9 cellular contexts compared by ENCODE assay signal in the genomic region with DNA sequence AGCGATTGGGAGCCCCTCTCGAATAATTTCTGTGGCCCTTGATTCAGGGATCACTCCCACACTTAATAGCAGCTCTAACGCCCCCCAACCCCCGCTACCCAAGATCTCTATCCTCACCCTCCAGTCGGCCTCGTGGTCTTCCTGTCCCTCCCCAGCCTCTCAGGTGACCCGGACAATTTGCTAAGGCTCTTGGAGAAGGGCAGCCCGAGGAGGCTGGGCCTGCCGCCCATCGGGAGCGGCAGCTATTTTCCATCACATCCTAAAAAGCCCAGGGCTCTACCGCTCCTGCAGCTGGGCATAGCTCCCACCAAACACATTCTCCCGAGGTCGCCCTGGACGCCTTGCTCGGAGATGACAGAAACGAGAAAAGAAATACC. TPM values are rescaled to one million over a fixed set of nuclear protein-coding genes. Genes with fewer than 3 reads are reported as not detected.
A peak's percentile ranks its signal among the peaks of the same experiment; 100 is the strongest.
DNase-seq lines count a peak whose midpoint lies in the region; ATAC-seq and TF ChIP-seq lines count a peak whose summit lies in the region.
"Had no signal": no experiment of that assay in that cellular context is flagged by ENCODE, and none has a peak within 500 bp of the region (broad histone marks: within the 10 kb centered on the region; RNA-seq: fewer than 3 reads in every experiment).

No MANE protein-coding gene starts in this region.

- peaks cover 14% of the 10 kb centered on the region for H3K27me3 ChIP-seq in HL-60 (ENCODE audit: insufficient read depth, poor library complexity, severe bottlenecking)
- peaks cover 5% of the 10 kb centered on the region for H3K27me3 ChIP-seq in iPS-15b (ENCODE audit: control insufficient read depth, insufficient read depth, low read length)

- H3K4me3 ChIP-seq in HL-60 (replicated peaks; ENCODE audit: insufficient read depth, low read length) (peak overlapping the region; percentile 34), iPS-15b (ENCODE audit: low read depth, low read length) (peak overlapping the region; percentile 82), lower leg skin (ENCODE audit: low read depth, poor library complexity, severe bottlenecking) (no peak overlapping the region)

- 6 to 7% methylated on average over 17 of the region's 17 CpGs for WGBS in lower leg skin, 2 donors

- TF ChIP-seq CTCF in HL-60 (IDR thresholded peaks at IDR 0.05; ENCODE audit: insufficient read depth, low read length) (no peak), lower leg skin (IDR thresholded peaks at IDR 0.05) (no peak)

- intact Hi-C loops in lower leg skin (cut with DNase I; ENCODE audit: low total_unique reads): no loop called here

- DNase-seq in HL-60 (ENCODE audit: low read depth in 1 of 2, low spot score in 1 of 2): no peak
- no peak for DNase-seq in activated naive CD8-positive, alpha-beta T cell treated with anti-CD3 and anti-CD28 coated beads for 36 hours
- no peak for DNase-seq in stimulated activated effector memory CD8-positive, alpha-beta T cell treated with anti-CD3 and anti-CD28 coated beads, Interleukin-12 subunit alpha, Interleukin-12 subunit beta, amount 100 ng/mL, for 72 hours (ENCODE audit: low spot score in 2 of 2)
- no peak for DNase-seq in HK-2 (ENCODE audit: unreplicated experiment)
- DNase-seq in foreskin melanocyte: no peak
- no peak for DNase-seq in lower leg skin (ENCODE audit: low spot score in 2 of 2)

- H3K27me3 Mint-ChIP-seq in activated naive CD8-positive, alpha-beta T cell treated with anti-CD3 and anti-CD28 coated beads for 36 hours: peaks cover 45% of the 10 kb centered on the region

- TF ChIP-seq POLR2A in lower leg skin (IDR thresholded peaks at IDR 0.05): no peak

- H3K4me1 Mint-ChIP-seq in activated naive CD8-positive, alpha-beta T cell treated with anti-CD3 and anti-CD28 coated beads for 36 hours: peaks cover 13% of the 10 kb centered on the region
- peaks cover 27% of the 10 kb centered on the region for H3K4me1 Mint-ChIP-seq in stimulated activated effector memory CD8-positive, alpha-beta T cell treated with anti-CD3 and anti-CD28 coated beads, Interleukin-12 subunit alpha, Interleukin-12 subunit beta, amount 100 ng/mL, for 72 hours

- H3K9me3 Mint-ChIP-seq in activated naive CD8-positive, alpha-beta T cell treated with anti-CD3 and anti-CD28 coated beads for 36 hours: no peaks in the 10 kb centered on the region
- no peaks in the 10 kb centered on the region for H3K9me3 Mint-ChIP-seq in stimulated activated effector memory CD8-positive, alpha-beta T cell treated with anti-CD3 and anti-CD28 coated beads, Interleukin-12 subunit alpha, Interleukin-12 subunit beta, amount 100 ng/mL, for 72 hours

- peak overlapping the region; percentile 48 for H3K4me3 Mint-ChIP-seq in activated naive CD8-positive, alpha-beta T cell treated with anti-CD3 and anti-CD28 coated beads for 36 hours
- peak overlapping the region; percentile 78 for H3K4me3 Mint-ChIP-seq in stimulated activated effector memory CD8-positive, alpha-beta T cell treated with anti-CD3 and anti-CD28 coated beads, Interleukin-12 subunit alpha, Interleukin-12 subunit beta, amount 100 ng/mL, for 72 hours

- no peak overlapping the region for H3K27ac ChIP-seq in HL-60 (replicated peaks)

- no peaks in the 10 kb centered on the region for H3K9me3 ChIP-seq in iPS-15b (ENCODE audit: control insufficient read depth, insufficient read depth, low read length)

- H3K4me1 ChIP-seq in iPS-15b (ENCODE audit: control insufficient read depth, insufficient read depth, low read length): peaks cover 14% of the 10 kb centered on the region

- peak overlapping the region; percentile 16 for H3K9ac ChIP-seq in iPS-15b (ENCODE audit: low read depth, low read length)

- no peak for ATAC-seq in stimulated activated effector memory CD8-positive, alpha-beta T cell treated with anti-CD3 and anti-CD28 coated beads, Interleukin-12 subunit alpha, Interleukin-12 subunit beta, amount 100 ng/mL, for 72 hours
- no peak for ATAC-seq in GM18868 (IDR thresholded peaks at IDR 0.05; ENCODE audit: unreplicated experiment)

- no peaks in the 10 kb centered on the region for H3K36me3 ChIP-seq in iPS-15b (ENCODE audit: control insufficient read depth, insufficient read depth, low read length)

- no peak overlapping the region for H3K27ac Mint-ChIP-seq in activated naive CD8-positive, alpha-beta T cell treated with anti-CD3 and anti-CD28 coated beads for 36 hours
- no peak overlapping the region for H3K27ac Mint-ChIP-seq in stimulated activated effector memory CD8-positive, alpha-beta T cell treated with anti-CD3 and anti-CD28 coated beads, Interleukin-12 subunit alpha, Interleukin-12 subunit beta, amount 100 ng/mL, for 72 hours

- H3K36me3 Mint-ChIP-seq in activated naive CD8-positive, alpha-beta T cell treated with anti-CD3 and anti-CD28 coated beads for 36 hours: no peaks in the 10 kb centered on the region
- peaks cover 5% of the 10 kb centered on the region for H3K36me3 Mint-ChIP-seq in stimulated activated effector memory CD8-positive, alpha-beta T cell treated with anti-CD3 and anti-CD28 coated beads, Interleukin-12 subunit alpha, Interleukin-12 subunit beta, amount 100 ng/mL, for 72 hours

RNA-seq across cellular contexts. Expression of a gene that starts 12.0 kb away (rescaled TPM):
- 1 to 10 TPM; 4.2 to 4.7 TPM for total RNA-seq in activated naive CD8-positive, alpha-beta T cell treated with anti-CD3 and anti-CD28 coated beads for 36 hours
- 100 to 1,000 TPM in 1 of 4 donors, 10 to 100 TPM in 3; 63.0 to 110 (median 72.1) TPM for total RNA-seq in lower leg skin

RNA-seq across cellular contexts. Expression of a gene that starts 25.9 kb away (rescaled TPM):
- 10 to 100 TPM; 57.0 to 59.1 TPM for total RNA-seq in activated naive CD8-positive, alpha-beta T cell treated with anti-CD3 and anti-CD28 coated beads for 36 hours
- 100 to 1,000 TPM; 310 to 627 (median 401) TPM for total RNA-seq in lower leg skin

RNA-seq across cellular contexts. Expression of a gene that starts 57.9 kb away (rescaled TPM):
- total RNA-seq in activated naive CD8-positive, alpha-beta T cell treated with anti-CD3 and anti-CD28 coated beads for 36 hours: 1 to 10 TPM; 1.3 TPM
- 10 to 100 TPM; 12.1 to 34.2 (median 19.2) TPM for total RNA-seq in lower leg skin

RNA-seq across cellular contexts. Expression of a gene that starts 59.5 kb away (rescaled TPM):
- not detected for total RNA-seq in activated naive CD8-positive, alpha-beta T cell treated with anti-CD3 and anti-CD28 coated beads for 36 hours
- not detected for total RNA-seq in lower leg skin
- total RNA-seq: dermis blood vessel endothelial cell had no signal

Comparison
In these comparisons a context has a peak if more than half of its experiments do, and no peak if none do; other contexts are left out.
1. RNA of a gene that starts 12.0 kb away (total RNA-seq): 63.0 to 110 TPM in lower leg skin; 4.2 to 4.7 TPM in activated naive CD8-positive, alpha-beta T cell treated with anti-CD3 and anti-CD28 coated beads for 36 hours; every median in the first group is over 10 times any median in the second.
2. RNA of a gene that starts 25.9 kb away (total RNA-seq): 310 to 627 TPM in lower leg skin; 57.0 to 59.1 TPM in activated naive CD8-positive, alpha-beta T cell treated with anti-CD3 and anti-CD28 coated beads for 36 hours; every median in the first group is over 4 times any median in the second.
3. RNA of a gene that starts 57.9 kb away (total RNA-seq): 12.1 to 34.2 TPM in lower leg skin; 1.3 TPM in activated naive CD8-positive, alpha-beta T cell treated with anti-CD3 and anti-CD28 coated beads for 36 hours; every median in the first group is over 4 times any median in the second.